ENCODE assay signal across 10 cellular contexts in genomic region chr16:86041205-86041604, GRCh38.
"Had no signal": no experiment of that assay in that cellular context is flagged by ENCODE, and none has a peak within 500 bp of the region (broad histone marks: within the 10 kb centered on the region; RNA-seq: fewer than 3 reads in every experiment).

No MANE protein-coding gene starts in this region.

- H3K27ac ChIP-seq: GM23248, HL-60 had no signal

- H3K36me3 Mint-ChIP-seq: IgD-negative memory B cell had no signal

- H3K27ac Mint-ChIP-seq: HFFc6, IgD-negative memory B cell had no signal

- H3K9me3 ChIP-seq: HAP-1 had no signal

- DNase-seq: GM23248, GOT3, H7, HFFc6, KG1 had no signal

- H3K4me3 ChIP-seq: GM23248, HAP-1 had no signal

- H3K4me1 ChIP-seq: HAP-1 had no signal

- H3K9ac ChIP-seq: GM23248 had no signal

- ATAC-seq: HCT116, HepG2 had no signal

- H3K4me3 Mint-ChIP-seq: HFFc6, IgD-negative memory B cell had no signal

- H3K9me3 Mint-ChIP-seq: HFFc6, IgD-negative memory B cell had no signal

- H3K36me3 ChIP-seq: HAP-1 had no signal
